Comparison of ENCODE assay signal across 23 cellular contexts in the genomic region with DNA sequence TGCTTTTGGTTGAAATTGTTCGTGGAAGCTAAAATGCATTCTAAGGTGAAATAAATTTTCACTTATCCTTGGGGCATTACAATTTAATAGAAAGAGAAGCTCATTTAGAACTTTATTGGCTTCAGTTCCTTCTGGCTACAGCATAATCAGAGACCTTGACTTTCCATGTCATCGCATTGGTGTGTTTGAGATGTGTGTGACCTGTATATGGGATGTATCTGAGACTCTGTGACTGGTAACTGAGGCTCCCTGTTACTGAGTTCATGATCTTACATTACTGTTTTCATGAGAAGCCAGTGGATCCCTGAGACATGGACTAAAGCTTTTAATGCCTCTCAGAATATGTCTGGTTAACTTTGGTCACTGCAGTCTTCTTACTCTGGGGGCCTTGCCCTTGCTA. TPM values are rescaled to one million over a fixed set of nuclear protein-coding genes. Genes with fewer than 3 reads are reported as not detected.
DNase-seq lines count a peak whose midpoint lies in the region; ATAC-seq and TF ChIP-seq lines count a peak whose summit lies in the region.
"Had no signal": no experiment of that assay in that cellular context is flagged by ENCODE, and none has a peak within 500 bp of the region (broad histone marks: within the 10 kb centered on the region; RNA-seq: fewer than 3 reads in every experiment).

No MANE protein-coding gene starts in this region.

- peaks cover 0 to 14% (median 0%) of the 10 kb centered on the region in 12 donors for H3K4me1 ChIP-seq in heart left ventricle
- H3K4me1 ChIP-seq in right atrium auricular region: no peaks in the 10 kb centered on the region
- H3K4me1 ChIP-seq in neuronal stem cell (ENCODE audit: control insufficient read depth in 2 of 2, insufficient read depth in 1 of 2, low read depth in 1 of 2, low read length in 2 of 2): peaks cover 0 to 7% of the 10 kb centered on the region in 2 donors
- H3K4me1 ChIP-seq: BE2C, BLaER1 had no signal

- H3K4me3 ChIP-seq in heart left ventricle (no peak overlapping the region), right atrium auricular region (no peak overlapping the region), neuronal stem cell (ENCODE audit: low read length in 2 of 2) (no peak overlapping the region)
- H3K4me3 ChIP-seq: BLaER1, GM12878 had no signal

- no peak overlapping the region for H2BK5ac ChIP-seq in neuronal stem cell (ENCODE audit: low read length)

- intact Hi-C loops in Right ventricle myocardium inferior (cut with DNase I) (no loop called here), cardiac septum (cut with DNase I) (no loop called here), heart left ventricle (cut with DNase I) (no loop called here), left ventricle myocardium superior (cut with micrococcal nuclease) (no loop called here), left cardiac atrium (cut with DNase I) (no loop called here)

- no peak overlapping the region for H2AFZ ChIP-seq in neuronal stem cell (ENCODE audit: low read length)

- no peaks in the 10 kb centered on the region for H3K36me3 ChIP-seq in heart left ventricle
- no peaks in the 10 kb centered on the region for H3K36me3 ChIP-seq in right atrium auricular region
- H3K36me3 ChIP-seq in neuronal stem cell (replicated peaks in 1 of 2; ENCODE audit: control insufficient read depth in 2 of 2, insufficient read depth in 2 of 2, low read length in 2 of 2): no peaks in the 10 kb centered on the region
- H3K36me3 ChIP-seq: BE2C, BLaER1 had no signal

- H3K18ac ChIP-seq in neuronal stem cell (ENCODE audit: low read length): no peak overlapping the region

- H3K4ac ChIP-seq in neuronal stem cell (ENCODE audit: low read length): no peak overlapping the region

- TF ChIP-seq CTCF in heart left ventricle (IDR thresholded peaks at IDR 0.05) (no peak), right atrium auricular region (IDR thresholded peaks at IDR 0.05) (no peak)

- 48 to 68% (median 65%) methylated on average over 2 of the region's 2 CpGs for WGBS in heart left ventricle, 4 donors
- no CpG with 5 or more reads among the region's 2 CpGs for WGBS in neuronal stem cell (ENCODE audit: extremely low coverage in 2 of 2, insufficient read length in 2 of 2, insufficient replicate concordance in 1 of 2), 2 donors

- no peak for TF ChIP-seq POLR2A in heart left ventricle (IDR thresholded peaks at IDR 0.05)

- no peak overlapping the region for H2BK15ac ChIP-seq in neuronal stem cell (ENCODE audit: low read length)

- H2AK5ac ChIP-seq in neuronal stem cell (ENCODE audit: low read depth, low read length): no peak overlapping the region

- ATAC-seq in Right ventricle myocardium inferior (peak; percentile 70), heart left ventricle (peak; percentile 84 to 92 (median 89)), left ventricle myocardium superior (peak; percentile 92), left cardiac atrium (no peak)

- DNase-seq in Right ventricle myocardium inferior (ENCODE audit: missing footprints) (no peak), cardiac septum (ENCODE audit: low spot score) (no peak), heart left ventricle (no peak), right atrium auricular region (ENCODE audit: low spot score) (no peak), left ventricle myocardium superior (no peak), left cardiac atrium (no peak), neuronal stem cell (ENCODE audit: low spot score) (no peak)
- DNase-seq: 8988T; ACHN; BE2C; CD4-positive, alpha-beta memory T cell; CD4-positive, CD25-positive, alpha-beta regulatory T cell; CD8-positive, alpha-beta memory T cell; COR-L47; DMS79; DND-41; EL; GDM1 had no signal

- H3K14ac ChIP-seq in neuronal stem cell (ENCODE audit: low read length): no peak overlapping the region

- peak overlapping the region in 6 of 12 donors; percentile 40 to 65 (median 55) for H3K27ac ChIP-seq in heart left ventricle
- H3K27ac ChIP-seq in right atrium auricular region: no peak overlapping the region
- no peak overlapping the region for H3K27ac ChIP-seq in neuronal stem cell (replicated peaks; ENCODE audit: low read length)
- H3K27ac ChIP-seq: BLaER1 had no signal

- H3K9me3 ChIP-seq in heart left ventricle (no peaks in the 10 kb centered on the region), right atrium auricular region (no peaks in the 10 kb centered on the region), neuronal stem cell (replicated peaks in 1 of 2; ENCODE audit: control insufficient read depth in 2 of 2, insufficient read depth in 1 of 2, low read depth in 1 of 2, low read length in 2 of 2) (peaks cover 0 to 2% of the 10 kb centered on the region in 2 donors)
- H3K9me3 ChIP-seq: BE2C, BLaER1 had no signal

- H3K23ac ChIP-seq in neuronal stem cell (ENCODE audit: low read depth, low read length, poor library complexity): no peak overlapping the region

- H4K8ac ChIP-seq in neuronal stem cell (ENCODE audit: low read depth, low read length): no peak overlapping the region

- no peak overlapping the region for H4K91ac ChIP-seq in neuronal stem cell (ENCODE audit: low read depth, low read length, poor library complexity)

- no peaks in the 10 kb centered on the region for H3K27me3 ChIP-seq in heart left ventricle
- H3K27me3 ChIP-seq in right atrium auricular region: no peaks in the 10 kb centered on the region
- no peaks in the 10 kb centered on the region for H3K27me3 ChIP-seq in neuronal stem cell (ENCODE audit: control insufficient read depth in 3 of 3, insufficient read depth in 3 of 3, low read depth in 1 of 3, low read length in 3 of 3)
- H3K27me3 ChIP-seq: BLaER1 had no signal

- H3K4me2 ChIP-seq in neuronal stem cell (ENCODE audit: insufficient read depth, low read length, poor library complexity, severe bottlenecking): no peak overlapping the region
- H3K4me2 ChIP-seq: BLaER1 had no signal

- H3K9ac ChIP-seq in neuronal stem cell (ENCODE audit: low read depth, low read length, poor library complexity): no peak overlapping the region
- H3K9ac ChIP-seq: BLaER1 had no signal

- H2BK120ac ChIP-seq in neuronal stem cell (ENCODE audit: low read depth, low read length): no peak overlapping the region

- no peak overlapping the region for H2BK12ac ChIP-seq in neuronal stem cell (ENCODE audit: low read length)

- H3K79me1 ChIP-seq in neuronal stem cell (ENCODE audit: low read depth, low read length): no peaks in the 10 kb centered on the region

RNA-seq across cellular contexts. Expression of a gene that starts 32.5 kb away (rescaled TPM):
- 0.51 TPM for total RNA-seq in Right ventricle myocardium inferior
- 7.3 TPM for total RNA-seq in cardiac septum
- total RNA-seq in heart left ventricle: 10 to 100 TPM in 2 of 9 donors, 1 to 10 TPM in 7; 1.8 to 20.9 (median 5.9) TPM
- polyA plus RNA-seq in heart left ventricle: 1 to 10 TPM; 1.3 to 3.5 TPM
- total RNA-seq in right atrium auricular region: under 1 TPM in 1 of 2 donors, not detected in 1; 0.28 TPM
- total RNA-seq in left ventricle myocardium superior: 3.1 TPM
- total RNA-seq in left cardiac atrium: under 1 TPM; 0.18 to 0.71 TPM
- 1.2 TPM for polyA plus RNA-seq in neuronal stem cell (2013, experiment 1 of 2)
- polyA plus RNA-seq in neuronal stem cell (2013, experiment 2 of 2): 1.1 TPM
- total RNA-seq: A673; CD4-positive, alpha-beta memory T cell; CD4-positive, CD25-positive, alpha-beta regulatory T cell; CD8-positive, alpha-beta memory T cell; G401; GM12878 had no signal
- polyA plus RNA-seq: CD14-positive monocyte; CD4-positive, alpha-beta memory T cell; CD4-positive, CD25-positive, alpha-beta regulatory T cell; CD8-positive, alpha-beta memory T cell; GM12878 had no signal

Comparison
In these comparisons a context has a peak if more than half of its experiments do, and no peak if none do; other contexts are left out.
1. ATAC-seq: peak in Right ventricle myocardium inferior (single experiment), heart left ventricle (4 of 4) and left ventricle myocardium superior (single experiment); none in left cardiac atrium (0 of 2).